Comparison of ENCODE assay signal across 9 cellular contexts in the genomic region with DNA sequence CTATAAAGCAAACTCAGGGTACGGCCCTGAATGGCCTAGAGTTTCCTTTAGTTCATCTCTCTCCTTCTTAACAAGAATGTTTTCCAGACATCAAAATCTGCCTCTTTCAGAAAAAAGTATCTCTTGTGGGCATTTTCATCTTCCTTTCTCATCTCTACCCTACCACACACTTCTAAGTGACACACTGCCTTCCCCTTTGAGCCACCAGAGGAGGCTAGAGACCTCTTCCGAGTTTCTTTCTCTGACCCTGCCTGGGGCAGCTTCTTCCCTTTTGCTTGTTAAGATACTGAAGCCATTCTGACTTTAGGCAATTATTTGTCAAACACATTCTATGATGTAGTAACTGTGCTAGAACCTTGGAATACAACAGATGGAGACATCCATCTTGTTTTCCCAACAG. TPM values are rescaled to one million over a fixed set of nuclear protein-coding genes. Genes with fewer than 3 reads are reported as not detected.
DNase-seq lines count a peak whose midpoint lies in the region; ATAC-seq and TF ChIP-seq lines count a peak whose summit lies in the region.
"Had no signal": no experiment of that assay in that cellular context is flagged by ENCODE, and none has a peak within 500 bp of the region (broad histone marks: within the 10 kb centered on the region; RNA-seq: fewer than 3 reads in every experiment).

No MANE protein-coding gene starts in this region.

- POLR2A ChIA-PET in WTC11 (lab: Charles Lee) = interaction anchor here (1.0 to 1.5 kb wide), 2 partner anchors 10 to 188 kb away, joined by 3 read pairs; no protein-coding TSS in a partner anchor

- H3K4me3 ChIP-seq in H7 (ENCODE audit: insufficient read depth, low read depth, low read length) = no peak overlapping the region

- intact Hi-C loops in CD14-positive monocyte (cut with micrococcal nuclease) = no loop called here

- CTCF ChIA-PET in WTC11 (lab: Charles Lee) = interaction anchor here (1.0 to 3.7 kb wide), 10 partner anchors 10 to 188 kb away, joined by 3 to 42 read pairs (median 6); no protein-coding TSS in a partner anchor

- H3K27ac Mint-ChIP-seq in CD14-positive monocyte (peak overlapping the region in 1 of 7 donors; percentile 51), WTC11 (no peak overlapping the region), immature natural killer cell (no peak overlapping the region)

- peaks cover 4% of the 10 kb centered on the region for H3K27me3 ChIP-seq in H7 (ENCODE audit: control insufficient read depth, insufficient read depth, low read length)

- H3K9me3 Mint-ChIP-seq in CD14-positive monocyte (peaks cover 0 to 1% (median 0%) of the 10 kb centered on the region in 7 donors), WTC11 (no peaks in the 10 kb centered on the region), immature natural killer cell (no peaks in the 10 kb centered on the region)

- peak; percentile 85 for ATAC-seq in WTC11
- ATAC-seq in HG02678 (IDR thresholded peaks at IDR 0.05; ENCODE audit: unreplicated experiment) = no peak
- ATAC-seq in HG02759 (IDR thresholded peaks at IDR 0.05; ENCODE audit: unreplicated experiment) = no peak

- H3K4me3 Mint-ChIP-seq in CD14-positive monocyte (no peak overlapping the region), WTC11 (no peak overlapping the region), immature natural killer cell (no peak overlapping the region)

- TF ChIP-seq CTCF in CD14-positive monocyte (IDR thresholded peaks at IDR 0.05) (peak; percentile 51), WTC11 (IDR thresholded peaks at IDR 0.05) (peak; percentile 63)

- DNase-seq in CD14-positive monocyte (ENCODE audit: low spot score) (no peak), H7 (peak; percentile 71), WTC11 (ENCODE audit: low spot score) (peak; percentile 42), immature natural killer cell (peak; percentile 7 to 29 (median 22)), dedifferentiated amniotic fluid mesenchymal stem cell (ENCODE audit: extremely low spot score) (no peak), NCI-H1694 (lab: John Stamatoyannopoulos, UW) (no peak)
- DNase-seq: IMR-90 had no signal

- H3K36me3 Mint-ChIP-seq in CD14-positive monocyte (no peaks in the 10 kb centered on the region), WTC11 (no peaks in the 10 kb centered on the region), immature natural killer cell (no peaks in the 10 kb centered on the region)

- peaks cover 23 to 44% (median 27%) of the 10 kb centered on the region in 3 donors for H3K27me3 Mint-ChIP-seq in CD14-positive monocyte (ENCODE audit: low read depth in 3 of 3)
- H3K27me3 Mint-ChIP-seq in WTC11 (ENCODE audit: low read depth) = peaks cover 43% of the 10 kb centered on the region
- H3K27me3 Mint-ChIP-seq in immature natural killer cell (ENCODE audit: low read depth in 3 of 3) = peaks cover 3 to 16% (median 14%) of the 10 kb centered on the region in 3 donors

- H3K4me1 Mint-ChIP-seq in CD14-positive monocyte (no peaks in the 10 kb centered on the region), WTC11 (no peaks in the 10 kb centered on the region), immature natural killer cell (no peaks in the 10 kb centered on the region)

- no peaks in the 10 kb centered on the region for H3K36me3 ChIP-seq in H7 (replicated peaks; ENCODE audit: control insufficient read depth, insufficient read depth, low read length)

TF ChIP-seq in WTC11, 78 proteins besides CTCF, POLR2A, EP300 and RAD21:
- TF ChIP-seq ESRRA (CRISPR knock-in tag; IDR thresholded peaks at IDR 0.05; ENCODE audit: borderline replicate concordance) (no peak), KAT7 (CRISPR knock-in tag; IDR thresholded peaks at IDR 0.05; ENCODE audit: borderline replicate concordance) (no peak), NR1H2 (CRISPR knock-in tag; IDR thresholded peaks at IDR 0.05) (no peak), SMAD3 (CRISPR knock-in tag; IDR thresholded peaks at IDR 0.05; ENCODE audit: borderline replicate concordance) (no peak), EMX1 (CRISPR knock-in tag; IDR thresholded peaks at IDR 0.05) (no peak), JAZF1 (CRISPR knock-in tag; IDR thresholded peaks at IDR 0.05) (no peak), ZNF423 (CRISPR knock-in tag; IDR thresholded peaks at IDR 0.05) (no peak), FOXJ3 (CRISPR knock-in tag; IDR thresholded peaks at IDR 0.05; ENCODE audit: borderline replicate concordance) (no peak), IRF2 (CRISPR knock-in tag; IDR thresholded peaks at IDR 0.05; ENCODE audit: borderline replicate concordance, low read depth) (no peak), GTF2I (CRISPR knock-in tag; conservative IDR thresholded peaks at IDR 0.05) (no peak), ZNF396 (CRISPR knock-in tag; IDR thresholded peaks at IDR 0.05; ENCODE audit: borderline replicate concordance) (no peak)
- TF ChIP-seq, protein P1, sequence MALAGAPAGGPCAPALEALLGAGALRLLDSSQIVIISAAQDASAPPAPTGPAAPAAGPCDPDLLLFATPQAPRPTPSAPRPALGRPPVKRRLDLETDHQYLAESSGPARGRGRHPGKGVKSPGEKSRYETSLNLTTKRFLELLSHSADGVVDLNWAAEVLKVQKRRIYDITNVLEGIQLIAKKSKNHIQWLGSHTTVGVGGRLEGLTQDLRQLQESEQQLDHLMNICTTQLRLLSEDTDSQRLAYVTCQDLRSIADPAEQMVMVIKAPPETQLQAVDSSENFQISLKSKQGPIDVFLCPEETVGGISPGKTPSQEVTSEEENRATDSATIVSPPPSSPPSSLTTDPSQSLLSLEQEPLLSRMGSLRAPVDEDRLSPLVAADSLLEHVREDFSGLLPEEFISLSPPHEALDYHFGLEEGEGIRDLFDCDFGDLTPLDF (CRISPR knock-in tag; IDR thresholded peaks at IDR 0.05) = no peak
- TF ChIP-seq, protein P2, sequence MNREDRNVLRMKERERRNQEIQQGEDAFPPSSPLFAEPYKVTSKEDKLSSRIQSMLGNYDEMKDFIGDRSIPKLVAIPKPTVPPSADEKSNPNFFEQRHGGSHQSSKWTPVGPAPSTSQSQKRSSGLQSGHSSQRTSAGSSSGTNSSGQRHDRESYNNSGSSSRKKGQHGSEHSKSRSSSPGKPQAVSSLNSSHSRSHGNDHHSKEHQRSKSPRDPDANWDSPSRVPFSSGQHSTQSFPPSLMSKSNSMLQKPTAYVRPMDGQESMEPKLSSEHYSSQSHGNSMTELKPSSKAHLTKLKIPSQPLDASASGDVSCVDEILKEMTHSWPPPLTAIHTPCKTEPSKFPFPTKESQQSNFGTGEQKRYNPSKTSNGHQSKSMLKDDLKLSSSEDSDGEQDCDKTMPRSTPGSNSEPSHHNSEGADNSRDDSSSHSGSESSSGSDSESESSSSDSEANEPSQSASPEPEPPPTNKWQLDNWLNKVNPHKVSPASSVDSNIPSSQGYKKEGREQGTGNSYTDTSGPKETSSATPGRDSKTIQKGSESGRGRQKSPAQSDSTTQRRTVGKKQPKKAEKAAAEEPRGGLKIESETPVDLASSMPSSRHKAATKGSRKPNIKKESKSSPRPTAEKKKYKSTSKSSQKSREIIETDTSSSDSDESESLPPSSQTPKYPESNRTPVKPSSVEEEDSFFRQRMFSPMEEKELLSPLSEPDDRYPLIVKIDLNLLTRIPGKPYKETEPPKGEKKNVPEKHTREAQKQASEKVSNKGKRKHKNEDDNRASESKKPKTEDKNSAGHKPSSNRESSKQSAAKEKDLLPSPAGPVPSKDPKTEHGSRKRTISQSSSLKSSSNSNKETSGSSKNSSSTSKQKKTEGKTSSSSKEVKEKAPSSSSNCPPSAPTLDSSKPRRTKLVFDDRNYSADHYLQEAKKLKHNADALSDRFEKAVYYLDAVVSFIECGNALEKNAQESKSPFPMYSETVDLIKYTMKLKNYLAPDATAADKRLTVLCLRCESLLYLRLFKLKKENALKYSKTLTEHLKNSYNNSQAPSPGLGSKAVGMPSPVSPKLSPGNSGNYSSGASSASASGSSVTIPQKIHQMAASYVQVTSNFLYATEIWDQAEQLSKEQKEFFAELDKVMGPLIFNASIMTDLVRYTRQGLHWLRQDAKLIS (CRISPR knock-in tag; IDR thresholded peaks at IDR 0.05; ENCODE audit: borderline replicate concordance) = no peak
- TF ChIP-seq, protein P3, sequence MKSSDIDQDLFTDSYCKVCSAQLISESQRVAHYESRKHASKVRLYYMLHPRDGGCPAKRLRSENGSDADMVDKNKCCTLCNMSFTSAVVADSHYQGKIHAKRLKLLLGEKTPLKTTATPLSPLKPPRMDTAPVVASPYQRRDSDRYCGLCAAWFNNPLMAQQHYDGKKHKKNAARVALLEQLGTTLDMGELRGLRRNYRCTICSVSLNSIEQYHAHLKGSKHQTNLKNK (CRISPR knock-in tag; IDR thresholded peaks at IDR 0.05) = no peak

RNA-seq across cellular contexts. Expression of a gene that starts 8.7 kb away (rescaled TPM):
- polyA plus RNA-seq in CD14-positive monocyte (under 1 TPM in 1 of 2 donors, not detected in 1; 0.02 TPM), immature natural killer cell (not detected)
- under 0.01 TPM in 1 of 2 replicates, not detected in the other for total RNA-seq in H7 (2014; rRNA removed; shearing (Covaris generic))
- total RNA-seq in WTC11 (2021) = 0.05 to 0.09 TPM (median 0.07 TPM) in 3 replicates
- total RNA-seq: IMR-90 had no signal
- polyA plus RNA-seq: IMR-90 had no signal

Comparison
In these comparisons a context has a peak if more than half of its experiments do, and no peak if none do; other contexts are left out.
1. DNase-seq: peak in H7 (single experiment), WTC11 (single experiment) and immature natural killer cell (3 of 3); none in CD14-positive monocyte (single experiment), dedifferentiated amniotic fluid mesenchymal stem cell (single experiment) and NCI-H1694 (single experiment).